ENCODE assay signal across 24 cellular contexts in genomic region chr10:35937538-35937937, GRCh38.
"Had no signal": no experiment of that assay in that cellular context is flagged by ENCODE, and none has a peak within 500 bp of the region (broad histone marks: within the 10 kb centered on the region; RNA-seq: fewer than 3 reads in every experiment).

No MANE protein-coding gene starts in this region.

- H3K79me2 ChIP-seq: hepatocyte had no signal

- H3K27ac Mint-ChIP-seq: dendritic cell treated with granulocyte-macrophage colony-stimulating factor and Interleukin-4, amounts not matched to agents 40 ng/mL and 50 ng/mL, for 4 days; effector memory CD8-positive, alpha-beta T cell; endodermal cell; immature natural killer cell had no signal

- H3K4me3 Mint-ChIP-seq: dendritic cell treated with granulocyte-macrophage colony-stimulating factor and Interleukin-4, amounts not matched to agents 40 ng/mL and 50 ng/mL, for 4 days; effector memory CD8-positive, alpha-beta T cell; endodermal cell; immature natural killer cell had no signal

- H3K4me1 Mint-ChIP-seq: immature natural killer cell had no signal

- H3K36me3 Mint-ChIP-seq: immature natural killer cell had no signal

- DNase-seq: cerebellar nuclear complex; colonic mucosa; cortex of kidney; effector CD8-positive, alpha-beta T cell; effector memory CD8-positive, alpha-beta T cell; endodermal cell; erythroblast; esophagus squamous epithelium; foreskin fibroblast; foreskin melanocyte; heart left ventricle; hypothalamus; immature natural killer cell; left cardiac atrium; left lung; left ventricle myocardium superior; lower lobe of right lung; mesendoderm; midbrain had no signal

- H3K36me3 ChIP-seq: colonic mucosa, esophagus squamous epithelium, gastrocnemius medialis, heart left ventricle, left lung, lower lobe of right lung had no signal

- H3K9me3 ChIP-seq: colonic mucosa, esophagus squamous epithelium, gastrocnemius medialis, heart left ventricle, lower lobe of right lung had no signal

- H3K27me3 Mint-ChIP-seq: dendritic cell treated with granulocyte-macrophage colony-stimulating factor and Interleukin-4, amounts not matched to agents 40 ng/mL and 50 ng/mL, for 4 days; effector memory CD8-positive, alpha-beta T cell had no signal

- ATAC-seq: effector memory CD8-positive, alpha-beta T cell; esophagus mucosa; heart left ventricle; left cardiac atrium; left lung; left ventricle myocardium superior; lower lobe of right lung had no signal

- H3K9me3 Mint-ChIP-seq: endodermal cell had no signal

- H2AFZ ChIP-seq: hepatocyte had no signal

- H3K4me2 ChIP-seq: hepatocyte had no signal

- H3K4me1 ChIP-seq: esophagus squamous epithelium, gastrocnemius medialis, left lung, lower lobe of right lung had no signal

- H3K27me3 ChIP-seq: colonic mucosa, esophagus squamous epithelium, gastrocnemius medialis, heart left ventricle, hepatocyte, left lung had no signal

- H3K27ac ChIP-seq: colonic mucosa, epithelial cell of prostate, esophagus squamous epithelium, gastrocnemius medialis, heart left ventricle, hepatocyte, left lung, lower lobe of right lung had no signal

- H3K4me3 ChIP-seq: colonic mucosa, esophagus squamous epithelium, gastrocnemius medialis, heart left ventricle, hepatocyte, left lung, lower lobe of right lung had no signal
